Comparison of ENCODE assay signal across 26 cellular contexts in the genomic region with DNA sequence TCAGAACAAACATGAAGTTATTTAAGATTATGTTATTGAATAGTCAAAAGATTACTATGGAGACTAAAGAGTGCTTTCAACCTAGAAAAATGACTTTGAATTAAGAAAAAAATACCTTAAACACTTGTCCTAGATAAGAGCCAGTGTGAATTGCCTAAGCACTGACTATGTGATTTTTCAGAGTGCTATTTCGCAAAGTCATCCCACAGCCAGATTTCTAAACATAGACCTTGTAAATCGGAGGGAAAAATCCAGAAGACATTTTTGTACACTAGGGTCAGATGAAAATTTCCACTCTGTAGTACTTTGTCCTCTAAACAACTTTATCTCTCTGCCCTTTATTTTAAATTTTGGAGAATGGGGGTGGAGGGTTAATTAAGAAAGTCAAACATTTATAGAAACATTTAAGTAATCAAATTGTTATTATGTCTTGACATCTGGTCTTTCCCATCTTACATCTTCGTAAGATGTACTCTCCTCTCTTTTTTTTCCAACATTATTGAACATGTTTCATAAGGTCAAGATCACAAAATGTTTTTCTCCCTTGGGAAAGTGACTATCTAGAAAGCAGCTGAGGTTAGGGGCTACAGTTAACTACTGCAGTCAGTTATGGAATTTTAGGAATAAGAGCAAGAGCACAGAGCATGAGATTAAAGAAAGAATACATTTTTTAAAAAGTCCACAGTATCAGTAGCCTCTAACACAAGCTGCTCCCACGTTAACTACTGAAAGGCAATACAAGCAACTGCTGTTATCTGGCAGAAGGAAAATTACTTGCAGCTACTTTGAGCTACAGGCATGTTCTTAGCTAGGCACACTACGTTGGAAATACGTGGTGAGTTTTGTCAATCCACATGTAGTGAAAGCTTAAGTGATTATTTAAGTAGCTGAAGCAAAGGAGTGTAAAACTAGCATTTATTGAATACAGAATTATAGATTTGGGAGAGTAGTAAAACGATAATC.
DNase-seq lines count a peak whose midpoint lies in the region; ATAC-seq, FAIRE-seq and TF ChIP-seq lines count a peak whose summit lies in the region.
"Had no signal": no experiment of that assay in that cellular context is flagged by ENCODE, and none has a peak within 500 bp of the region (broad histone marks: within the 10 kb centered on the region; RNA-seq: fewer than 3 reads in every experiment).

No MANE protein-coding gene starts in this region.

- H3K4me2 ChIP-seq in endothelial cell of umbilical vein (ENCODE audit: insufficient read depth, low read length) = no peak overlapping the region
- H3K4me2 ChIP-seq in mesenchymal stem cell (ENCODE audit: low read length, poor library complexity, severe bottlenecking) = no peak overlapping the region
- H3K4me2 ChIP-seq: BLaER1 treated with 17β-estradiol and CSF1 and Interleukin-3, amounts not matched to agents 10 nM and 100 nM had no signal

- no peak overlapping the region for H3K14ac ChIP-seq in mesenchymal stem cell (ENCODE audit: low read length in 2 of 2)

- no peak overlapping the region for H2BK120ac ChIP-seq in mesenchymal stem cell (ENCODE audit: low read depth, low read length)

- no peak for TF ChIP-seq CTCF in endothelial cell of umbilical vein (IDR thresholded peaks at IDR 0.05; ENCODE audit: extremely low read depth in 1 of 2, insufficient read depth in 1 of 2, low read depth in 1 of 2, low read length in 2 of 2)

- H3K79me2 ChIP-seq in ACC112 (ENCODE audit: control insufficient read depth, insufficient read depth, low read length, unreplicated experiment) (no peaks in the 10 kb centered on the region), endothelial cell of umbilical vein (ENCODE audit: control insufficient read depth, insufficient read depth, low read length) (no peaks in the 10 kb centered on the region)

- 62% methylated on average over 4 of the region's 7 CpGs for WGBS in mesenchymal stem cell

- no peak overlapping the region for H2BK15ac ChIP-seq in mesenchymal stem cell (ENCODE audit: low read depth, poor library complexity, severe bottlenecking)

- no peaks in the 10 kb centered on the region for H3K27me3 ChIP-seq in ACC112 (ENCODE audit: insufficient read depth, low read length)
- no peaks in the 10 kb centered on the region for H3K27me3 ChIP-seq in endothelial cell of umbilical vein (ENCODE audit: control insufficient read depth in 2 of 2, insufficient read depth in 2 of 2, low read length in 2 of 2)
- H3K27me3 ChIP-seq in mesenchymal stem cell (ENCODE audit: control insufficient read depth in 1 of 2, insufficient read depth in 1 of 2, low read length in 2 of 2) = no peaks in the 10 kb centered on the region
- H3K27me3 ChIP-seq: BLaER1 treated with 17β-estradiol and CSF1 and Interleukin-3, amounts not matched to agents 10 nM and 100 nM; gastroesophageal sphincter; ovary; uterus had no signal

- H2AFZ ChIP-seq in ACC112 (ENCODE audit: low read length, unreplicated experiment) (peak overlapping the region; percentile 22), endothelial cell of umbilical vein (ENCODE audit: low read depth, low read length) (no peak overlapping the region), mesenchymal stem cell (ENCODE audit: low read depth, low read length) (no peak overlapping the region)

- H3K4me3 ChIP-seq in ACC112 (ENCODE audit: low read depth, low read length) = no peak overlapping the region
- H3K4me3 ChIP-seq in endothelial cell of umbilical vein (replicated peaks in 1 of 3; ENCODE audit: insufficient read depth in 1 of 3, low read depth in 1 of 3, low read length in 3 of 3) = no peak overlapping the region
- H3K4me3 ChIP-seq in mesenchymal stem cell (ENCODE audit: insufficient read depth in 1 of 2, low read depth in 1 of 2, low read length in 2 of 2) = no peak overlapping the region
- H3K4me3 ChIP-seq: BLaER1 treated with 17β-estradiol and CSF1 and Interleukin-3, amounts not matched to agents 10 nM and 100 nM; gastroesophageal sphincter; ovary; uterus had no signal

- no peak overlapping the region for H3K23ac ChIP-seq in mesenchymal stem cell (ENCODE audit: low read length in 2 of 2)

- no peaks in the 10 kb centered on the region for H3K79me1 ChIP-seq in mesenchymal stem cell (replicated peaks; ENCODE audit: low read length, poor library complexity, severe bottlenecking)

- no peak overlapping the region for H2BK5ac ChIP-seq in mesenchymal stem cell (ENCODE audit: low read depth, low read length, poor library complexity, severe bottlenecking)

- peak; percentile 28 for FAIRE-seq in endothelial cell of umbilical vein (lab: Jason Lieb, UNC)

- POLR2A ChIA-PET in endothelial cell of umbilical vein (lab: Charles Lee) = no interaction called here

- TF ChIP-seq POLR2A in endothelial cell of umbilical vein (IDR thresholded peaks at IDR 0.05; ENCODE audit: low read depth, low read length) = no peak

- H3K36me3 ChIP-seq in ACC112 (ENCODE audit: insufficient read depth, low read length) (no peaks in the 10 kb centered on the region), endothelial cell of umbilical vein (ENCODE audit: control insufficient read depth in 2 of 2, extremely low read depth in 1 of 2, insufficient read depth in 2 of 2, low read length in 2 of 2) (no peaks in the 10 kb centered on the region), mesenchymal stem cell (ENCODE audit: control insufficient read depth in 1 of 2, insufficient read depth in 2 of 2, low read depth in 1 of 2, low read length in 2 of 2) (no peaks in the 10 kb centered on the region)
- H3K36me3 ChIP-seq: BLaER1 treated with 17β-estradiol and CSF1 and Interleukin-3, amounts not matched to agents 10 nM and 100 nM; gastroesophageal sphincter; ovary; uterus had no signal

- H3K9ac ChIP-seq in endothelial cell of umbilical vein (replicated peaks; ENCODE audit: extremely low read depth, insufficient read depth, low read length) = no peak overlapping the region
- no peak overlapping the region for H3K9ac ChIP-seq in mesenchymal stem cell (ENCODE audit: low read length)
- H3K9ac ChIP-seq: BLaER1 treated with 17β-estradiol and CSF1 and Interleukin-3, amounts not matched to agents 10 nM and 100 nM had no signal

- H4K91ac ChIP-seq in mesenchymal stem cell (ENCODE audit: low read length) = no peak overlapping the region

- dilution Hi-C loops in endothelial cell of umbilical vein (cut with MboI; ENCODE audit: extremely low pct_ligation_motif_present, low sequenced_read_pairs) = no loop called here

- no peak overlapping the region for H3K4ac ChIP-seq in mesenchymal stem cell (ENCODE audit: low read depth in 1 of 2, low read length in 2 of 2)

- H2AK5ac ChIP-seq in mesenchymal stem cell (ENCODE audit: low read length, severe bottlenecking) = no peak overlapping the region

- no peak overlapping the region for H4K8ac ChIP-seq in mesenchymal stem cell (ENCODE audit: low read length)

- no peaks in the 10 kb centered on the region for H4K20me1 ChIP-seq in endothelial cell of umbilical vein (replicated peaks; ENCODE audit: control insufficient read depth, extremely low read depth, insufficient read depth, low read length)
- H4K20me1 ChIP-seq: BLaER1 treated with 17β-estradiol and CSF1 and Interleukin-3, amounts not matched to agents 10 nM and 100 nM had no signal

- no peaks in the 10 kb centered on the region for H3K9me3 ChIP-seq in endothelial cell of umbilical vein (replicated peaks; ENCODE audit: control insufficient read depth, insufficient read depth, low read length)
- peaks cover 6% of the 10 kb centered on the region for H3K9me3 ChIP-seq in mesenchymal stem cell (ENCODE audit: control insufficient read depth, low read length)
- H3K9me3 ChIP-seq: gastroesophageal sphincter, ovary, uterus had no signal

- H2BK12ac ChIP-seq in mesenchymal stem cell (ENCODE audit: low read length in 2 of 2) = no peak overlapping the region

- no TSS peak for BruUV-seq in endothelial cell of umbilical vein (replicated peaks; lab: Mats Ljungman, UMichigan)

- H3K27ac ChIP-seq in ACC112 (ENCODE audit: low read depth, low read length) (no peak overlapping the region), endothelial cell of umbilical vein (ENCODE audit: insufficient read depth, low read depth, low read length) (no peak overlapping the region), mesenchymal stem cell (ENCODE audit: low read length, poor library complexity, severe bottlenecking) (no peak overlapping the region)
- H3K27ac ChIP-seq: BLaER1 treated with 17β-estradiol and CSF1 and Interleukin-3, amounts not matched to agents 10 nM and 100 nM; gastroesophageal sphincter; ovary; RWPE1; uterus had no signal

- no peaks in the 10 kb centered on the region for H3K9me1 ChIP-seq in endothelial cell of umbilical vein (replicated peaks; ENCODE audit: control insufficient read depth, extremely low read depth, insufficient read depth, low read length)

- CTCF ChIA-PET in endothelial cell of umbilical vein (lab: Charles Lee) = interaction anchor here (0.9 kb wide), 1 partner anchor 9 kb away, joined by 3 read pairs; no protein-coding TSS in a partner anchor

- no peak overlapping the region for H3K18ac ChIP-seq in mesenchymal stem cell (ENCODE audit: low read depth in 1 of 2, low read length in 2 of 2)

- intact Hi-C loops in endothelial cell of umbilical vein (cut with micrococcal nuclease) = no loop called here

- ATAC-seq in GM18867 (IDR thresholded peaks at IDR 0.05; ENCODE audit: unreplicated experiment) (no peak), GM21423 (IDR thresholded peaks at IDR 0.05; ENCODE audit: unreplicated experiment) (no peak)
- ATAC-seq: activated CD4-positive, CD25-positive, alpha-beta regulatory T cell treated with anti-CD3 and anti-CD28 coated beads, Interleukin-2, amount 50 U/mL, for 24 hours; activated CD8-positive, alpha-beta T cell treated with anti-CD3 and anti-CD28 coated beads for 36 hours; esophagus mucosa; gastroesophageal sphincter; naive thymus-derived CD8-positive, alpha-beta T cell; sciatic nerve had no signal

- H3K4me1 ChIP-seq in ACC112 (ENCODE audit: control insufficient read depth, insufficient read depth, low read length, unreplicated experiment) (no peaks in the 10 kb centered on the region), endothelial cell of umbilical vein (ENCODE audit: control insufficient read depth, extremely low read depth, insufficient read depth, low read length) (no peaks in the 10 kb centered on the region), mesenchymal stem cell (ENCODE audit: control insufficient read depth, insufficient read depth, low read depth, low read length) (no peaks in the 10 kb centered on the region)
- H3K4me1 ChIP-seq: BLaER1 treated with 17β-estradiol and CSF1 and Interleukin-3, amounts not matched to agents 10 nM and 100 nM; gastroesophageal sphincter; uterus had no signal

- DNase-seq in LHCN-M2 (ENCODE audit: low read depth) = peak; percentile 11
- no peak for DNase-seq in endothelial cell of umbilical vein (ENCODE audit: low read depth, low spot score)
- DNase-seq in mesenchymal stem cell = peak; percentile 49
- DNase-seq in G401 (ENCODE audit: low spot score) = no peak
- DNase-seq in NCI-H1092 (lab: John Stamatoyannopoulos, UW) = no peak
- DNase-seq: ACHN; activated CD8-positive, alpha-beta T cell treated with anti-CD3 and anti-CD28 coated beads for 36 hours; activated T-cell treated with anti-CD3 and anti-CD28 coated beads, Interleukin-2, amount 50 U/mL, for 1 hour; anterior cingulate cortex; effector CD4-positive, alpha-beta T cell; mesendoderm; naive thymus-derived CD8-positive, alpha-beta T cell; NCI-H1436; NCI-H526 treated with DMSO at 0.1 percent for 48 hours; ovary; substantia nigra; uterus had no signal

- in situ Hi-C loops in G401 (cut with HindIII; ENCODE audit: low sequenced_read_pairs) = no loop called here

Comparison
In these comparisons a context has a peak if more than half of its experiments do, and no peak if none do; other contexts are left out.
1. DNase-seq: peak in LHCN-M2 (single experiment) and mesenchymal stem cell (single experiment); none in endothelial cell of umbilical vein (single experiment), G401 (single experiment) and NCI-H1092 (single experiment).